In the genomic region with DNA sequence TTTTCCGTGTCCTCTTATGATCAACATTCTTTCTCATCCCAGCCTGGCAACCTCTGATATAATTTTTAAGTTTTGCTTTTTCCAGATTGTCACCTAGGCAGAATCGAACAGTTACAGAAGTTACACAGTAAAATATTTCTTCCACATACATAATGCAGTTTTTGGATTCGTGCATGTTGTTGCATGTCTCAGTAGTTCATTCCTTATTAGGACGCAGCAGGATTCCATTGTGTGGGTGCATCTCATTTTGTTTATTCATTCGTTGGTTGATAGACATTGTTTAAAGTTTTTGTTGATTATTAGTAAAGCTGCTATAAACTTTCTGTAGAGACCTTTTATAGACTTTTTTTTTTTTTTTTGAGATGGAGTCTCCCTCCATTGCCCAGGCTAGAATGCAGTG, we compare ENCODE assay signal across 27 cellular contexts.
"Had no signal": no experiment of that assay in that cellular context is flagged by ENCODE, and none has a peak within 500 bp of the region (broad histone marks: within the 10 kb centered on the region; RNA-seq: fewer than 3 reads in every experiment).

No MANE protein-coding gene starts in this region.

- H3K27me3 ChIP-seq: esophagus squamous epithelium, gastroesophageal sphincter, heart left ventricle, hepatocyte, left lung had no signal

- H3K4me1 ChIP-seq: esophagus squamous epithelium, gastroesophageal sphincter, heart left ventricle, left lung, lower lobe of right lung had no signal

- H3K36me3 ChIP-seq: esophagus squamous epithelium, gastroesophageal sphincter, heart left ventricle, left lung, lower lobe of right lung had no signal

- H3K79me2 ChIP-seq: hepatocyte had no signal

- ATAC-seq: esophagus mucosa; gastroesophageal sphincter; heart left ventricle; left cardiac atrium; left lung; left ventricle myocardium superior; lower lobe of right lung; naive thymus-derived CD4-positive, alpha-beta T cell had no signal

- H3K4me3 Mint-ChIP-seq: immature natural killer cell; memory B cell; naive thymus-derived CD4-positive, alpha-beta T cell had no signal

- H3K27ac Mint-ChIP-seq: immature natural killer cell; memory B cell; naive thymus-derived CD4-positive, alpha-beta T cell had no signal

- H3K36me3 Mint-ChIP-seq: immature natural killer cell; memory B cell; naive thymus-derived CD4-positive, alpha-beta T cell had no signal

- H3K9me3 ChIP-seq: gastroesophageal sphincter, heart left ventricle, left lung, lower lobe of right lung had no signal

- H2AFZ ChIP-seq: hepatocyte had no signal

- FAIRE-seq: colon, endothelial cell of umbilical vein, frontal cortex had no signal

- DNase-seq: dermis blood vessel endothelial cell; dorsolateral prefrontal cortex; effector CD4-positive, alpha-beta T cell; effector memory CD4-positive, alpha-beta T cell; erythroblast; esophagus squamous epithelium; foreskin fibroblast; heart left ventricle; hypothalamus; immature natural killer cell; islet precursor cell; left cardiac atrium; left lung; left ventricle myocardium superior; lower lobe of right lung; mesendoderm; midbrain; naive thymus-derived CD4-positive, alpha-beta T cell had no signal

- H3K4me2 ChIP-seq: hepatocyte had no signal

- H3K4me1 Mint-ChIP-seq: immature natural killer cell, memory B cell had no signal

- H3K27me3 Mint-ChIP-seq: memory B cell had no signal

- H3K27ac ChIP-seq: coronary artery, dorsolateral prefrontal cortex, epithelial cell of prostate, esophagus squamous epithelium, gastroesophageal sphincter, heart left ventricle, hepatocyte, left lung, lower lobe of right lung had no signal

- H3K4me3 ChIP-seq: coronary artery, dorsolateral prefrontal cortex, esophagus squamous epithelium, gastroesophageal sphincter, heart left ventricle, hepatocyte, left lung, lower lobe of right lung had no signal
